In genomic region chr14:99661206-99661605, GRCh38 we compare ENCODE assay signal across 3 cellular contexts. TPM values are rescaled to one million over a fixed set of nuclear protein-coding genes. Genes with fewer than 3 reads are reported as not detected.
"Had no signal": no experiment of that assay in that cellular context is flagged by ENCODE, and none has a peak within 500 bp of the region (broad histone marks: within the 10 kb centered on the region; RNA-seq: fewer than 3 reads in every experiment).

No MANE protein-coding gene starts in this region.

RNA-seq across cellular contexts. Expression of gene HHIPL1, which starts 16.3 kb away (rescaled TPM):
- total RNA-seq: HepG2, HT1080 had no signal
- polyA plus RNA-seq: HepG2 had no signal

RNA-seq across cellular contexts. Expression of gene CYP46A1, which starts 22.9 kb away (rescaled TPM):
- total RNA-seq: HepG2, HT1080, SK-MEL-5 had no signal
- polyA plus RNA-seq: HepG2 had no signal
